10 cellular contexts compared by ENCODE assay signal in genomic region chr14:105168093-105168420, GRCh38. TPM values are rescaled to one million over a fixed set of nuclear protein-coding genes. Genes with fewer than 3 reads are reported as not detected.
A peak's percentile ranks its signal among the peaks of the same experiment; 100 is the strongest.
DNase-seq lines count a peak whose midpoint lies in the region; ATAC-seq, FAIRE-seq and TF ChIP-seq lines count a peak whose summit lies in the region.
"Had no signal": no experiment of that assay in that cellular context is flagged by ENCODE, and none has a peak within 500 bp of the region (broad histone marks: within the 10 kb centered on the region; RNA-seq: fewer than 3 reads in every experiment).

No MANE protein-coding gene starts in this region.

- no TSS peak for BruUV-seq in GM12878 (replicated peaks; lab: Mats Ljungman, UMichigan)

- H3K36me3 ChIP-seq in GM12878 (ENCODE audit: control insufficient read depth in 2 of 2, insufficient read depth in 2 of 2, low read length in 1 of 2) = no peaks in the 10 kb centered on the region
- H3K36me3 ChIP-seq in tibial nerve = no peaks in the 10 kb centered on the region
- H3K36me3 ChIP-seq: thyroid gland had no signal

- H3K27ac ChIP-seq in GM12878 (ENCODE audit: control insufficient read depth, insufficient read depth) (no peak overlapping the region), tibial nerve (no peak overlapping the region)
- H3K27ac ChIP-seq: thyroid gland had no signal

- peak overlapping the region; percentile 66 for H3K4me3 Mint-ChIP-seq in activated naive CD8-positive, alpha-beta T cell
- H3K4me3 Mint-ChIP-seq in activated naive CD8-positive, alpha-beta T cell treated with anti-CD3 and anti-CD28 coated beads, Interleukin-2, amount 50 U/mL, for 24 hours = no peak overlapping the region

- RAD21 ChIA-PET in GM12878 (lab: Charles Lee; ENCODE audit: unreplicated experiment) = no interaction called here

- TF ChIP-seq RAD21 in GM12878 (IDR thresholded peaks at IDR 0.05; ENCODE audit: insufficient read depth, low read depth, low read length) = no peak

- peak overlapping the region; percentile 64; the same call in 1 of the 2 replicates for H3K4me2 ChIP-seq in GM12878 (ENCODE audit: control insufficient read depth, insufficient read depth)

- H3K9me3 ChIP-seq in GM12878 (replicated peaks; ENCODE audit: control insufficient read depth, insufficient read depth, low read length) = no peaks in the 10 kb centered on the region
- H3K9me3 ChIP-seq in tibial nerve = no peaks in the 10 kb centered on the region
- H3K9me3 ChIP-seq: thyroid gland had no signal

- no peak overlapping the region for H3K4me3 ChIP-seq in GM12878
- peak overlapping the region; percentile 6 for H3K4me3 ChIP-seq in lower leg skin (ENCODE audit: low read depth, poor library complexity, severe bottlenecking)
- H3K4me3 ChIP-seq in tibial nerve = peak overlapping the region in 3 of 4 donors; percentile 21 to 52 (median 37)

- H3K4me1 Mint-ChIP-seq in activated naive CD8-positive, alpha-beta T cell (ENCODE audit: low read depth) = peaks cover 8% of the 10 kb centered on the region
- peaks cover 3% of the 10 kb centered on the region for H3K4me1 Mint-ChIP-seq in activated naive CD8-positive, alpha-beta T cell treated with anti-CD3 and anti-CD28 coated beads, Interleukin-2, amount 50 U/mL, for 24 hours

- H4K20me1 ChIP-seq in GM12878 (ENCODE audit: control insufficient read depth, insufficient read depth) = no peaks in the 10 kb centered on the region

- H3K27me3 ChIP-seq in GM12878 (replicated peaks in 1 of 2; ENCODE audit: control insufficient read depth in 2 of 2, insufficient read depth in 2 of 2, low read length in 1 of 2) (peaks cover 2 to 3% of the 10 kb centered on the region in 2 experiments; a peak in 2 of 4 replicates), tibial nerve (peaks cover 0 to 44% of the 10 kb centered on the region in 2 donors)
- H3K27me3 ChIP-seq: thyroid gland had no signal

- no peak for ATAC-seq in activated naive CD8-positive, alpha-beta T cell treated with anti-CD3 and anti-CD28 coated beads, Interleukin-2, amount 50 U/mL, for 24 hours
- ATAC-seq in GM12878 = no peak
- ATAC-seq in HG02763 (IDR thresholded peaks at IDR 0.05; ENCODE audit: unreplicated experiment) = no peak

- no peaks in the 10 kb centered on the region for H3K36me3 Mint-ChIP-seq in activated naive CD8-positive, alpha-beta T cell
- H3K36me3 Mint-ChIP-seq in activated naive CD8-positive, alpha-beta T cell treated with anti-CD3 and anti-CD28 coated beads, Interleukin-2, amount 50 U/mL, for 24 hours (ENCODE audit: low read depth) = no peaks in the 10 kb centered on the region

- H2AFZ ChIP-seq in GM12878 (ENCODE audit: control insufficient read depth, low read depth, low read length) = no peak overlapping the region; the same call in 1 of the 2 replicates

- WGBS in GM12878 (ENCODE audit: insufficient coverage, insufficient replicate concordance, low lambda C conversion rate, missing lambda C conversion rate) = 0% methylated on average over 10 of the region's 46 CpGs
- WGBS in lower leg skin, 2 donors = 0% methylated on average over 17 of the region's 46 CpGs; no CpG with 5 or more reads in 1 of the 2 donors
- no CpG with 5 or more reads among the region's 46 CpGs for WGBS in tibial nerve, 2 donors

- TF ChIP-seq POLR2A in GM12878 (IDR thresholded peaks at IDR 0.05; ENCODE audit: low read depth, low read length) (no peak), lower leg skin (IDR thresholded peaks at IDR 0.05) (no peak), tibial nerve (IDR thresholded peaks at IDR 0.05) (no peak)

- TF ChIP-seq EP300 in GM12878 (IDR thresholded peaks at IDR 0.05; ENCODE audit: borderline replicate concordance in 1 of 2, control insufficient read depth in 1 of 2, low read depth in 2 of 2, low read length in 2 of 2) (no peak), tibial nerve (IDR thresholded peaks at IDR 0.05) (no peak)

- TF ChIP-seq CTCF in GM12878 (IDR thresholded peaks at IDR 0.05 in 2 of 3, conservative IDR thresholded peaks at IDR 0.05 in 1 of 3; ENCODE audit: control insufficient read depth in 2 of 3, extremely low read depth in 1 of 3, insufficient read depth in 1 of 3, low read depth in 3 of 3, low read length in 3 of 3) = no peak
- no peak for TF ChIP-seq CTCF in lower leg skin (IDR thresholded peaks at IDR 0.05)
- no peak for TF ChIP-seq CTCF in tibial nerve (IDR thresholded peaks at IDR 0.05)

- H3K9ac ChIP-seq in GM12878 (ENCODE audit: control insufficient read depth, insufficient read depth, low read length) = no peak overlapping the region

- no peak for FAIRE-seq in GM12878 (lab: Jason Lieb, UNC)

- no peak for DNase-seq in activated naive CD8-positive, alpha-beta T cell treated with anti-CD3 and anti-CD28 coated beads, Interleukin-2, amount 50 U/mL, for 24 hours
- DNase-seq in GM12878 (ENCODE audit: low read depth, low spot score) = no peak
- no peak for DNase-seq in lower leg skin (ENCODE audit: low spot score in 2 of 2)
- DNase-seq in tibial nerve (ENCODE audit: low spot score in 2 of 2) = no peak
- no peak for DNase-seq in NCI-H345 treated with DMSO at 0.1 percent for 48 hours (lab: John Stamatoyannopoulos, UW; ENCODE audit: unreplicated experiment)
- no peak for DNase-seq in activated CD8-positive, alpha-beta memory T cell treated with anti-CD3 and anti-CD28 coated beads, Interleukin-2, amount 50 U/mL, for 48 hours
- DNase-seq: NCI-H2081 treated with DMSO at 0.1 percent for 48 hours had no signal

- H3K27ac Mint-ChIP-seq in activated naive CD8-positive, alpha-beta T cell = no peak overlapping the region
- H3K27ac Mint-ChIP-seq in activated naive CD8-positive, alpha-beta T cell treated with anti-CD3 and anti-CD28 coated beads, Interleukin-2, amount 50 U/mL, for 24 hours = no peak overlapping the region

- H3K79me2 ChIP-seq in GM12878 (ENCODE audit: control insufficient read depth, insufficient read depth, low read length) = no peaks in the 10 kb centered on the region

- H3K9me3 Mint-ChIP-seq in activated naive CD8-positive, alpha-beta T cell (ENCODE audit: low read depth) = no peaks in the 10 kb centered on the region
- no peaks in the 10 kb centered on the region for H3K9me3 Mint-ChIP-seq in activated naive CD8-positive, alpha-beta T cell treated with anti-CD3 and anti-CD28 coated beads, Interleukin-2, amount 50 U/mL, for 24 hours

- SMC1A ChIA-PET in GM12878 (lab: Charles Lee; ENCODE audit: uncharacterized antibody, unreplicated experiment) = no interaction called here

- no peaks in the 10 kb centered on the region for H3K4me1 ChIP-seq in GM12878 (ENCODE audit: control insufficient read depth, insufficient read depth, low read length)
- H3K4me1 ChIP-seq in tibial nerve = peaks cover 0 to 37% (median 3%) of the 10 kb centered on the region in 4 donors

- peaks cover 1% of the 10 kb centered on the region for H3K27me3 Mint-ChIP-seq in activated naive CD8-positive, alpha-beta T cell
- H3K27me3 Mint-ChIP-seq in activated naive CD8-positive, alpha-beta T cell treated with anti-CD3 and anti-CD28 coated beads, Interleukin-2, amount 50 U/mL, for 24 hours = peaks cover 19% of the 10 kb centered on the region

- CTCF ChIA-PET in GM12878 (lab: Yijun Ruan, JAX) = no interaction called here

- POLR2A ChIA-PET in GM12878 (lab: Charles Lee) = no interaction called here

- in situ Hi-C loops in GM12878 (cut with MboI) = no loop called here

- intact Hi-C loops in GM12878 (cut with micrococcal nuclease; ENCODE audit: unreplicated experiment) = loop anchor here (10.0 kb wide), 1 partner anchor 73 kb away; no protein-coding TSS in a partner anchor
- intact Hi-C loops in lower leg skin (cut with DNase I; ENCODE audit: low total_unique reads) = loop anchor here (10.0 kb wide), 1 partner anchor 73 kb away; no protein-coding TSS in a partner anchor

RNA-seq across cellular contexts. Expression of gene JAG2, which starts 0.5 kb away (rescaled TPM):
- 0.81 and 0.95 TPM in 2 replicates for total RNA-seq in GM12878 (2013; cell fraction: nucleolus; rRNA removed)
- total RNA-seq in GM12878 (2014; rRNA removed) (0.06 TPM in 1 of 2 replicates, not detected in the other), GM12878 (2014; rRNA removed; fragmentation: Illumina TruSeq; extraction: Trizol) (not detected in 2 replicates), GM12878 (2021) (0.10 and 0.19 TPM in 2 replicates), lower leg skin (10 to 100 TPM; 50.4 to 96.1 (median 63.1) TPM), tibial nerve (10 to 100 TPM in 3 of 4 donors, 1 to 10 TPM in 1; 7.4 to 13.8 (median 12.8) TPM)
- 0.09 TPM for polyA plus RNA-seq in GM12878 (2011; ENCODE audit: low read depth)
- polyA plus RNA-seq in GM12878 (2011; rRNA removed) (0.05 TPM in 1 of 2 replicates, not detected in the other), GM12878 (2014; fragmentation: Illumina TruSeq; extraction: Trizol) (not detected in 2 replicates), GM12878 (2014; fragmentation: Nextera tagmentation; extraction: Ambion mirVana) (not detected), GM12878 (2014; rRNA removed) (0.09 and 0.14 TPM in 2 replicates), GM12878 (2016; fragmentation: Nextera tagmentation; extraction: Ambion mirVana) (under 1 TPM in 1 of 2 experiments, not detected in 1; 0.04 TPM)
- 0.07 and 0.10 TPM in 2 replicates for polyA plus RNA-seq in GM12878 (2011; cell fraction: cytosol; rRNA removed)
- polyA plus RNA-seq in GM12878 (2011; cell fraction: nucleus; rRNA removed) = 0.45 and 0.73 TPM in 2 replicates
- polyA plus RNA-seq in GM12878 (2012) = 1.00 and 1.0 TPM in 2 replicates
- polyA minus RNA-seq in GM12878 (2011; rRNA and poly(A)+ RNA removed) = 0.67 TPM in 1 of 2 replicates, not detected in the other
- 0.31 TPM in 1 of 2 replicates, not detected in the other for polyA minus RNA-seq in GM12878 (2011; cell fraction: cytosol; rRNA and poly(A)+ RNA removed)
- polyA minus RNA-seq in GM12878 (2011; cell fraction: nucleus; rRNA and poly(A)+ RNA removed) = 0.24 and 0.57 TPM in 2 replicates

RNA-seq across cellular contexts. Expression of gene NUDT14, which starts 13.1 kb away (rescaled TPM):
- total RNA-seq in GM12878 (2013; cell fraction: nucleolus; rRNA removed) = 4.4 and 4.6 TPM in 2 replicates
- total RNA-seq in GM12878 (2014; rRNA removed) (4.3 and 5.0 TPM in 2 replicates), GM12878 (2014; rRNA removed; fragmentation: Illumina TruSeq; extraction: Trizol) (1.1 and 2.4 TPM in 2 replicates), GM12878 (2021) (5.4 and 6.4 TPM in 2 replicates), lower leg skin (10 to 100 TPM; 12.9 to 19.4 (median 15.7) TPM), tibial nerve (1 to 10 TPM in 2 of 4 donors, under 1 TPM in 2; 0.66 to 2.7 (median 1.8) TPM)
- 0.73 TPM for polyA plus RNA-seq in GM12878 (2011; ENCODE audit: low read depth)
- polyA plus RNA-seq in GM12878 (2011; rRNA removed) (1.8 and 4.4 TPM in 2 replicates), GM12878 (2014; fragmentation: Illumina TruSeq; extraction: Trizol) (0.62 TPM in 1 of 2 replicates, not detected in the other), GM12878 (2014; fragmentation: Nextera tagmentation; extraction: Ambion mirVana) (under 1 TPM in 1 of 2 experiments, not detected in 1; 0.86 TPM), GM12878 (2014; rRNA removed) (5.3 and 6.2 TPM in 2 replicates), GM12878 (2016; fragmentation: Nextera tagmentation; extraction: Ambion mirVana) (1 to 10 TPM; 4.0 to 6.8 TPM)
- polyA plus RNA-seq in GM12878 (2011; cell fraction: cytosol; rRNA removed) = 5.8 and 7.9 TPM in 2 replicates
- polyA plus RNA-seq in GM12878 (2011; cell fraction: nucleus; rRNA removed) = 10.6 and 14.3 TPM in 2 replicates
- polyA plus RNA-seq in GM12878 (2012) = 5.3 and 5.9 TPM in 2 replicates
- 1.4 and 2.7 TPM in 2 replicates for polyA minus RNA-seq in GM12878 (2011; rRNA and poly(A)+ RNA removed)
- polyA minus RNA-seq in GM12878 (2011; cell fraction: cytosol; rRNA and poly(A)+ RNA removed) = 1.8 and 2.9 TPM in 2 replicates
- 1.1 and 1.2 TPM in 2 replicates for polyA minus RNA-seq in GM12878 (2011; cell fraction: nucleus; rRNA and poly(A)+ RNA removed)

Comparison
In these comparisons a context has a peak if more than half of its experiments do, and no peak if none do; other contexts are left out.
1. RNA of gene JAG2, which starts 0.5 kb away (total RNA-seq): 50.4 to 96.1 TPM in lower leg skin and 7.4 to 13.8 TPM in tibial nerve; 0.06 to 0.95 TPM in GM12878; every median in the first group is over 4 times any median in the second.